Comparison of ENCODE assay signal across 13 cellular contexts in genomic region chr1:46175243-46175642, GRCh38. TPM values are rescaled to one million over a fixed set of nuclear protein-coding genes. Genes with fewer than 3 reads are reported as not detected.
DNase-seq lines count a peak whose midpoint lies in the region; ATAC-seq, FAIRE-seq and TF ChIP-seq lines count a peak whose summit lies in the region.
"Had no signal": no experiment of that assay in that cellular context is flagged by ENCODE, and none has a peak within 500 bp of the region (broad histone marks: within the 10 kb centered on the region; RNA-seq: fewer than 3 reads in every experiment).

No MANE protein-coding gene starts in this region.

- H3K4me1 ChIP-seq in GM12878 (ENCODE audit: control insufficient read depth, insufficient read depth, low read length) (peaks cover 6% of the 10 kb centered on the region), mesendoderm (ENCODE audit: control insufficient read depth, low read depth, low read length) (peaks cover 13% of the 10 kb centered on the region), tibial artery (peaks cover 0 to 47% (median 29%) of the 10 kb centered on the region in 4 donors), trophoblast cell (ENCODE audit: control insufficient read depth in 1 of 2, insufficient read depth in 2 of 2, low read length in 2 of 2) (peaks cover 24 to 25% of the 10 kb centered on the region in 2 experiments)

- H3K4me2 ChIP-seq in GM12878 (ENCODE audit: control insufficient read depth, insufficient read depth) = no peak overlapping the region
- H3K4me2 ChIP-seq in mesendoderm (ENCODE audit: low read length) = no peak overlapping the region
- H3K4me2 ChIP-seq in trophoblast cell (ENCODE audit: low read length) = no peak overlapping the region

- H3K36me3 Mint-ChIP-seq in activated naive CD4-positive, alpha-beta T cell treated with anti-CD3 and anti-CD28 coated beads for 36 hours (ENCODE audit: low read depth) = no peaks in the 10 kb centered on the region

- peak; percentile 14 for DNase-seq in activated naive CD4-positive, alpha-beta T cell treated with anti-CD3 and anti-CD28 coated beads for 36 hours
- no peak for DNase-seq in activated naive CD4-positive, alpha-beta T cell treated with Interleukin-2 at 50 U/mL for 16 hours
- DNase-seq in GM12878 (ENCODE audit: low read depth, low spot score) = no peak
- DNase-seq in mesendoderm = peak; percentile 49
- DNase-seq in tibial artery = no peak
- no peak for DNase-seq in activated gamma-delta T cell treated with Interleukin-2 at 50 U/mL for 16 hours
- DNase-seq in trophoblast cell = no peak
- DNase-seq: activated CD4-positive, alpha-beta T cell treated with anti-CD3 and anti-CD28 coated beads for 1 hour; DMS153; mucosa of descending colon; retina had no signal

- intact Hi-C loops in activated naive CD4-positive, alpha-beta T cell treated with anti-CD3 and anti-CD28 coated beads for 36 hours (cut with micrococcal nuclease) = loop anchor here (5.0 kb wide), 1 partner anchor 663 kb away; no protein-coding TSS in a partner anchor
- intact Hi-C loops in GM12878 (cut with micrococcal nuclease; ENCODE audit: unreplicated experiment) = no loop called here
- intact Hi-C loops in tibial artery (cut with DNase I; ENCODE audit: low total_unique reads) = loop anchor here (2.0 kb wide), 1 partner anchor 42 kb away; the partner anchor contains the start of gene PIK3R3

- TF ChIP-seq EP300 in GM12878 (IDR thresholded peaks at IDR 0.05; ENCODE audit: borderline replicate concordance in 1 of 2, control insufficient read depth in 1 of 2, low read depth in 2 of 2, low read length in 2 of 2) = no peak

- no peak overlapping the region for H3K14ac ChIP-seq in trophoblast cell (ENCODE audit: low read length)

- TF ChIP-seq POLR2A in GM12878 (IDR thresholded peaks at IDR 0.05; ENCODE audit: low read depth, low read length) = no peak

- H2BK5ac ChIP-seq in mesendoderm (ENCODE audit: low read length) = no peak overlapping the region
- no peak overlapping the region for H2BK5ac ChIP-seq in trophoblast cell (ENCODE audit: low read depth, low read length, poor library complexity)

- CTCF ChIA-PET in activated naive CD4-positive, alpha-beta T cell treated with anti-CD3 and anti-CD28 coated beads for 36 hours (lab: Charles Lee) = no interaction called here
- CTCF ChIA-PET in GM12878 (lab: Yijun Ruan, JAX) = interaction anchor here (0.7 to 17.5 kb wide), 7 partner anchors 8 to 138 kb away, joined by 3 to 293 read pairs (median 4); no protein-coding TSS in a partner anchor

- no peak overlapping the region for H2BK15ac ChIP-seq in mesendoderm (replicated peaks; ENCODE audit: low read depth)

- H3K56ac ChIP-seq in mesendoderm (ENCODE audit: low read length) = no peak overlapping the region

- H4K20me1 ChIP-seq in GM12878 (ENCODE audit: control insufficient read depth, insufficient read depth) = no peaks in the 10 kb centered on the region

- H3K9me3 Mint-ChIP-seq in activated naive CD4-positive, alpha-beta T cell treated with anti-CD3 and anti-CD28 coated beads for 36 hours = no peaks in the 10 kb centered on the region

- H3K4me1 Mint-ChIP-seq in activated naive CD4-positive, alpha-beta T cell treated with anti-CD3 and anti-CD28 coated beads for 36 hours (ENCODE audit: low read depth) = no peaks in the 10 kb centered on the region

- H4K8ac ChIP-seq in mesendoderm (ENCODE audit: low read depth, low read length) (no peak overlapping the region), trophoblast cell (ENCODE audit: low read depth, low read length) (no peak overlapping the region)

- H3K27me3 Mint-ChIP-seq in activated naive CD4-positive, alpha-beta T cell treated with anti-CD3 and anti-CD28 coated beads for 36 hours (ENCODE audit: low read depth) = no peaks in the 10 kb centered on the region

- no peak overlapping the region for H2BK12ac ChIP-seq in trophoblast cell (ENCODE audit: low read length)

- H3K9ac ChIP-seq in GM12878 (ENCODE audit: control insufficient read depth, insufficient read depth, low read length) (no peak overlapping the region), mesendoderm (ENCODE audit: low read length) (no peak overlapping the region), trophoblast cell (ENCODE audit: low read length) (no peak overlapping the region)

- POLR2A ChIA-PET in GM12878 (lab: Charles Lee) = interaction anchor here (0.8 to 1.8 kb wide), 3 partner anchors 10 to 41 kb away, joined by 3 to 7 read pairs (median 5); partner anchors contain the start of gene LURAP1

- in situ Hi-C loops in GM12878 (cut with MboI) = loop anchor here (5.0 kb wide), 2 partner anchors 52 to 138 kb away; no protein-coding TSS in a partner anchor

- no peak overlapping the region for H3K4me3 Mint-ChIP-seq in activated naive CD4-positive, alpha-beta T cell treated with anti-CD3 and anti-CD28 coated beads for 36 hours

- ATAC-seq in GM12878 (0 out of 3 replicates have a peak, but pooled peaks have one; percentile 9), HG02763 (IDR thresholded peaks at IDR 0.05; ENCODE audit: unreplicated experiment) (no peak)
- ATAC-seq: mucosa of descending colon had no signal

- H3K27me3 ChIP-seq in GM12878 (replicated peaks in 1 of 2; ENCODE audit: control insufficient read depth in 2 of 2, insufficient read depth in 2 of 2, low read length in 1 of 2) (no peaks in the 10 kb centered on the region; a peak in 1 of 4 replicates), mesendoderm (ENCODE audit: insufficient read depth, low read length, poor library complexity) (no peaks in the 10 kb centered on the region), tibial artery (no peaks in the 10 kb centered on the region), trophoblast cell (ENCODE audit: insufficient read depth, low read length) (no peaks in the 10 kb centered on the region)

- H3K27ac Mint-ChIP-seq in activated naive CD4-positive, alpha-beta T cell treated with anti-CD3 and anti-CD28 coated beads for 36 hours = no peak overlapping the region

- no peak for TF ChIP-seq CTCF in GM12878 (IDR thresholded peaks at IDR 0.05 in 2 of 3, conservative IDR thresholded peaks at IDR 0.05 in 1 of 3; ENCODE audit: control insufficient read depth in 2 of 3, extremely low read depth in 1 of 3, insufficient read depth in 1 of 3, low read depth in 3 of 3, low read length in 3 of 3)
- TF ChIP-seq CTCF in tibial artery (IDR thresholded peaks at IDR 0.05) = no peak

- BruUV-seq in GM12878 (replicated peaks; lab: Mats Ljungman, UMichigan) = no TSS peak

- 37% methylated on average over 3 of the region's 3 CpGs for WGBS in GM12878 (ENCODE audit: insufficient coverage, insufficient replicate concordance, low lambda C conversion rate, missing lambda C conversion rate)
- no CpG with 5 or more reads among the region's 3 CpGs for WGBS in mesendoderm (ENCODE audit: extremely low coverage, insufficient coverage, low lambda C conversion rate)
- no CpG with 5 or more reads among the region's 3 CpGs for WGBS in trophoblast cell (ENCODE audit: extremely low coverage, insufficient coverage, insufficient read length)

- H3K79me2 ChIP-seq in GM12878 (ENCODE audit: control insufficient read depth, insufficient read depth, low read length) (no peaks in the 10 kb centered on the region), mesendoderm (ENCODE audit: control insufficient read depth, insufficient read depth, low read length) (no peaks in the 10 kb centered on the region), trophoblast cell (ENCODE audit: control insufficient read depth, insufficient read depth, low read length, poor library complexity) (peaks cover 4% of the 10 kb centered on the region)

- H3K18ac ChIP-seq in mesendoderm (ENCODE audit: low read length) = peak overlapping the region; percentile 9
- no peak overlapping the region for H3K18ac ChIP-seq in trophoblast cell (ENCODE audit: low read length)

- H3K79me1 ChIP-seq in mesendoderm (ENCODE audit: low read length) (no peaks in the 10 kb centered on the region), trophoblast cell (ENCODE audit: low read length) (peaks cover 8% of the 10 kb centered on the region)

- H3K27ac ChIP-seq in GM12878 (ENCODE audit: control insufficient read depth, insufficient read depth) = no peak overlapping the region
- no peak overlapping the region for H3K27ac ChIP-seq in mesendoderm (ENCODE audit: low read depth, low read length)
- peak overlapping the region; percentile 71 to 78 for H3K27ac ChIP-seq in tibial artery
- no peak overlapping the region for H3K27ac ChIP-seq in trophoblast cell (ENCODE audit: low read depth, low read length)

- RAD21 ChIA-PET in GM12878 (lab: Charles Lee; ENCODE audit: unreplicated experiment) = interaction anchor here (1.1 to 2.0 kb wide), 5 partner anchors 8 to 139 kb away, joined by 3 to 9 read pairs (median 5); no protein-coding TSS in a partner anchor

- FAIRE-seq in GM12878 (lab: Jason Lieb, UNC) = no peak
- FAIRE-seq: bronchial epithelial cell had no signal

- no peak overlapping the region for H3K4me3 ChIP-seq in GM12878
- H3K4me3 ChIP-seq in mesendoderm (ENCODE audit: low read length) = no peak overlapping the region
- H3K4me3 ChIP-seq in tibial artery = no peak overlapping the region
- no peak overlapping the region for H3K4me3 ChIP-seq in trophoblast cell (ENCODE audit: low read depth, low read length)
- H3K4me3 ChIP-seq: mucosa of descending colon had no signal

- H3K9me3 ChIP-seq in GM12878 (replicated peaks; ENCODE audit: control insufficient read depth, insufficient read depth, low read length) = no peaks in the 10 kb centered on the region
- no peaks in the 10 kb centered on the region for H3K9me3 ChIP-seq in tibial artery
- no peaks in the 10 kb centered on the region for H3K9me3 ChIP-seq in trophoblast cell (ENCODE audit: insufficient read depth, low read depth, low read length)
- H3K9me3 ChIP-seq: mucosa of descending colon had no signal

- TF ChIP-seq RAD21 in GM12878 (IDR thresholded peaks at IDR 0.05; ENCODE audit: insufficient read depth, low read depth, low read length) = no peak

- H3K23ac ChIP-seq in mesendoderm (ENCODE audit: low read length) (no peak overlapping the region), trophoblast cell (ENCODE audit: low read length) (no peak overlapping the region)

- SMC1A ChIA-PET in GM12878 (lab: Charles Lee; ENCODE audit: uncharacterized antibody, unreplicated experiment) = interaction anchor here (1.0 to 8.0 kb wide), 9 partner anchors 11 to 138 kb away, joined by 3 to 50 read pairs (median 5); no protein-coding TSS in a partner anchor

- H3K4ac ChIP-seq in mesendoderm (ENCODE audit: low read depth, low read length) (no peak overlapping the region), trophoblast cell (ENCODE audit: low read depth, low read length) (no peak overlapping the region)

- no peaks in the 10 kb centered on the region for H3K36me3 ChIP-seq in GM12878 (ENCODE audit: control insufficient read depth in 2 of 2, insufficient read depth in 2 of 2, low read length in 1 of 2)
- H3K36me3 ChIP-seq in mesendoderm (ENCODE audit: control insufficient read depth, insufficient read depth, low read length) = no peaks in the 10 kb centered on the region
- no peaks in the 10 kb centered on the region for H3K36me3 ChIP-seq in tibial artery
- H3K36me3 ChIP-seq in trophoblast cell (ENCODE audit: control insufficient read depth in 1 of 2, insufficient read depth in 2 of 2, low read length in 2 of 2) = no peaks in the 10 kb centered on the region

- H2BK120ac ChIP-seq in mesendoderm (ENCODE audit: low read depth, low read length) (no peak overlapping the region), trophoblast cell (ENCODE audit: insufficient read depth, low read length, poor library complexity) (no peak overlapping the region)

- H4K12ac ChIP-seq in trophoblast cell (ENCODE audit: low read depth, low read length) = no peak overlapping the region

- no peak overlapping the region for H2AFZ ChIP-seq in GM12878 (ENCODE audit: control insufficient read depth, low read depth, low read length)
- no peak overlapping the region for H2AFZ ChIP-seq in trophoblast cell (ENCODE audit: insufficient read depth, low read length, poor library complexity)

- no peak overlapping the region for H4K5ac ChIP-seq in mesendoderm (ENCODE audit: low read length)

- no peak overlapping the region for H2AK5ac ChIP-seq in mesendoderm (ENCODE audit: low read length)
- H2AK5ac ChIP-seq in trophoblast cell (ENCODE audit: low read length) = no peak overlapping the region

- no peak overlapping the region for H4K91ac ChIP-seq in trophoblast cell (ENCODE audit: low read depth, low read length)

RNA-seq across cellular contexts. Expression of gene TSPAN1, which starts 0.4 kb away (rescaled TPM):
- not detected for total RNA-seq in activated naive CD4-positive, alpha-beta T cell treated with anti-CD3 and anti-CD28 coated beads for 36 hours
- total RNA-seq in GM12878 (2013; cell fraction: nucleolus; rRNA removed) = not detected in 2 replicates
- total RNA-seq in GM12878 (2014; rRNA removed) = 0.23 and 0.27 TPM in 2 replicates
- not detected in 2 replicates for total RNA-seq in GM12878 (2014; rRNA removed; fragmentation: Illumina TruSeq; extraction: Trizol)
- total RNA-seq in GM12878 (2021) = 0.18 and 0.61 TPM in 2 replicates
- polyA plus RNA-seq in GM12878 (2011; ENCODE audit: low read depth) = not detected
- 0.08 and 0.16 TPM in 2 replicates for polyA plus RNA-seq in GM12878 (2011; rRNA removed)
- 0.32 and 0.43 TPM in 2 replicates for polyA plus RNA-seq in GM12878 (2011; cell fraction: cytosol; rRNA removed)
- polyA plus RNA-seq in GM12878 (2011; cell fraction: nucleus; rRNA removed) = 0.18 and 0.34 TPM in 2 replicates
- polyA plus RNA-seq in GM12878 (2012) = 0.08 and 0.19 TPM in 2 replicates
- polyA plus RNA-seq in GM12878 (2014; fragmentation: Illumina TruSeq; extraction: Trizol) = 0.29 TPM in 1 of 2 replicates, not detected in the other
- polyA plus RNA-seq in GM12878 (2014; fragmentation: Nextera tagmentation; extraction: Ambion mirVana) = under 1 TPM in 1 of 2 experiments, not detected in 1; 0.24 TPM
- polyA plus RNA-seq in GM12878 (2014; rRNA removed) = 0.09 TPM in 1 of 2 replicates, not detected in the other
- polyA plus RNA-seq in GM12878 (2016; fragmentation: Nextera tagmentation; extraction: Ambion mirVana) = not detected
- polyA minus RNA-seq in GM12878 (2011; rRNA and poly(A)+ RNA removed) = not detected in 2 replicates
- polyA minus RNA-seq in GM12878 (2011; cell fraction: cytosol; rRNA and poly(A)+ RNA removed) = not detected in 2 replicates
- 0.36 and 0.77 TPM in 2 replicates for polyA minus RNA-seq in GM12878 (2011; cell fraction: nucleus; rRNA and poly(A)+ RNA removed)
- polyA plus RNA-seq in mesendoderm (2013, experiment 1 of 2) = not detected
- not detected for polyA plus RNA-seq in mesendoderm (2013, experiment 2 of 2)
- polyA plus RNA-seq in trophoblast cell (2013) = 0.81 and 1.1 TPM in 2 replicates

RNA-seq across cellular contexts. Expression of gene P3R3URF, which starts 1.0 kb away (rescaled TPM):
- total RNA-seq in activated naive CD4-positive, alpha-beta T cell treated with anti-CD3 and anti-CD28 coated beads for 36 hours = not detected
- total RNA-seq in GM12878 (2013; cell fraction: nucleolus; rRNA removed) = not detected in 2 replicates
- not detected in 2 replicates for total RNA-seq in GM12878 (2014; rRNA removed)
- total RNA-seq in GM12878 (2014; rRNA removed; fragmentation: Illumina TruSeq; extraction: Trizol) = not detected in 2 replicates
- not detected in 2 replicates for total RNA-seq in GM12878 (2021)
- polyA plus RNA-seq in GM12878 (2011; ENCODE audit: low read depth) = not detected
- polyA plus RNA-seq in GM12878 (2011; rRNA removed) = not detected in 2 replicates
- not detected in 2 replicates for polyA plus RNA-seq in GM12878 (2011; cell fraction: cytosol; rRNA removed)
- not detected in 2 replicates for polyA plus RNA-seq in GM12878 (2011; cell fraction: nucleus; rRNA removed)
- polyA plus RNA-seq in GM12878 (2012) = not detected in 2 replicates
- polyA plus RNA-seq in GM12878 (2014; fragmentation: Illumina TruSeq; extraction: Trizol) = not detected in 2 replicates
- not detected for polyA plus RNA-seq in GM12878 (2014; fragmentation: Nextera tagmentation; extraction: Ambion mirVana)
- not detected in 2 replicates for polyA plus RNA-seq in GM12878 (2014; rRNA removed)
- polyA plus RNA-seq in GM12878 (2016; fragmentation: Nextera tagmentation; extraction: Ambion mirVana) = not detected
- polyA minus RNA-seq in GM12878 (2011; rRNA and poly(A)+ RNA removed) = not detected in 2 replicates
- not detected in 2 replicates for polyA minus RNA-seq in GM12878 (2011; cell fraction: cytosol; rRNA and poly(A)+ RNA removed)
- not detected in 2 replicates for polyA minus RNA-seq in GM12878 (2011; cell fraction: nucleus; rRNA and poly(A)+ RNA removed)
- polyA plus RNA-seq in mesendoderm (2013, experiment 1 of 2) = not detected
- not detected for polyA plus RNA-seq in mesendoderm (2013, experiment 2 of 2)
- polyA plus RNA-seq in trophoblast cell (2013) = not detected in 2 replicates
- total RNA-seq: bronchial epithelial cell, mucosa of descending colon had no signal

RNA-seq across cellular contexts. Expression of gene POMGNT1, which starts 23.0 kb away (rescaled TPM):
- total RNA-seq in activated naive CD4-positive, alpha-beta T cell treated with anti-CD3 and anti-CD28 coated beads for 36 hours = 10 to 100 TPM; 32.4 to 32.9 TPM
- 61.8 and 62.1 TPM in 2 replicates for total RNA-seq in GM12878 (2013; cell fraction: nucleolus; rRNA removed)
- total RNA-seq in GM12878 (2014; rRNA removed) (25.5 and 29.0 TPM in 2 replicates), GM12878 (2014; rRNA removed; fragmentation: Illumina TruSeq; extraction: Trizol) (23.4 and 24.7 TPM in 2 replicates), GM12878 (2021) (34.5 and 36.0 TPM in 2 replicates)
- polyA plus RNA-seq in GM12878 (2011; ENCODE audit: low read depth) = 7.1 TPM
- polyA plus RNA-seq in GM12878 (2011; rRNA removed) (21.7 and 30.0 TPM in 2 replicates), GM12878 (2014; fragmentation: Illumina TruSeq; extraction: Trizol) (16.0 and 25.2 TPM in 2 replicates), GM12878 (2014; fragmentation: Nextera tagmentation; extraction: Ambion mirVana) (10 to 100 TPM in 1 of 2 experiments, 1 to 10 TPM in 1; 8.6 to 29.0 TPM), GM12878 (2014; rRNA removed) (30.4 and 32.5 TPM in 2 replicates), GM12878 (2016; fragmentation: Nextera tagmentation; extraction: Ambion mirVana) (10 to 100 TPM; 32.6 to 35.2 TPM)
- 30.6 and 38.4 TPM in 2 replicates for polyA plus RNA-seq in GM12878 (2011; cell fraction: cytosol; rRNA removed)
- 80.7 and 94.3 TPM in 2 replicates for polyA plus RNA-seq in GM12878 (2011; cell fraction: nucleus; rRNA removed)
- 17.8 and 18.0 TPM in 2 replicates for polyA plus RNA-seq in GM12878 (2012)
- polyA minus RNA-seq in GM12878 (2011; rRNA and poly(A)+ RNA removed) = 24.7 and 34.4 TPM in 2 replicates
- polyA minus RNA-seq in GM12878 (2011; cell fraction: cytosol; rRNA and poly(A)+ RNA removed) = 11.0 and 12.3 TPM in 2 replicates
- 20.6 and 26.1 TPM in 2 replicates for polyA minus RNA-seq in GM12878 (2011; cell fraction: nucleus; rRNA and poly(A)+ RNA removed)
- polyA plus RNA-seq in mesendoderm (2013, experiment 1 of 2) = 38.0 TPM
- polyA plus RNA-seq in mesendoderm (2013, experiment 2 of 2) = 38.1 TPM
- polyA plus RNA-seq in trophoblast cell (2013) = 52.7 and 55.9 TPM in 2 replicates

RNA-seq across cellular contexts. Expression of gene LURAP1, which starts 27.9 kb away (rescaled TPM):
- total RNA-seq in activated naive CD4-positive, alpha-beta T cell treated with anti-CD3 and anti-CD28 coated beads for 36 hours = under 1 TPM; 0.21 to 0.25 TPM
- total RNA-seq in GM12878 (2013; cell fraction: nucleolus; rRNA removed) = not detected in 2 replicates
- total RNA-seq in GM12878 (2014; rRNA removed) = 0.22 and 0.40 TPM in 2 replicates
- total RNA-seq in GM12878 (2014; rRNA removed; fragmentation: Illumina TruSeq; extraction: Trizol) = 0.13 and 0.18 TPM in 2 replicates
- 0.24 and 0.41 TPM in 2 replicates for total RNA-seq in GM12878 (2021)
- polyA plus RNA-seq in GM12878 (2011; ENCODE audit: low read depth) = not detected
- 0.03 TPM in 1 of 2 replicates, not detected in the other for polyA plus RNA-seq in GM12878 (2011; rRNA removed)
- polyA plus RNA-seq in GM12878 (2011; cell fraction: cytosol; rRNA removed) = 0.05 TPM in 1 of 2 replicates, not detected in the other
- polyA plus RNA-seq in GM12878 (2011; cell fraction: nucleus; rRNA removed) = 0.09 TPM in 1 of 2 replicates, not detected in the other
- polyA plus RNA-seq in GM12878 (2012) = 0.07 TPM in 1 of 2 replicates, not detected in the other
- 0.06 and 0.24 TPM in 2 replicates for polyA plus RNA-seq in GM12878 (2014; fragmentation: Illumina TruSeq; extraction: Trizol)
- polyA plus RNA-seq in GM12878 (2014; fragmentation: Nextera tagmentation; extraction: Ambion mirVana) = under 1 TPM; 0.03 to 0.05 TPM
- polyA plus RNA-seq in GM12878 (2014; rRNA removed) = 0.20 and 0.50 TPM in 2 replicates
- under 1 TPM; 0.09 to 0.19 TPM for polyA plus RNA-seq in GM12878 (2016; fragmentation: Nextera tagmentation; extraction: Ambion mirVana)
- polyA minus RNA-seq in GM12878 (2011; rRNA and poly(A)+ RNA removed) = not detected in 2 replicates
- polyA minus RNA-seq in GM12878 (2011; cell fraction: cytosol; rRNA and poly(A)+ RNA removed) = not detected in 2 replicates
- polyA minus RNA-seq in GM12878 (2011; cell fraction: nucleus; rRNA and poly(A)+ RNA removed) = not detected in 2 replicates
- polyA plus RNA-seq in mesendoderm (2013, experiment 1 of 2) = 1.2 TPM
- 1.1 TPM for polyA plus RNA-seq in mesendoderm (2013, experiment 2 of 2)
- polyA plus RNA-seq in trophoblast cell (2013) = 1.6 and 1.7 TPM in 2 replicates

RNA-seq across cellular contexts. Expression of gene PIK3R3, which starts 42.8 kb away (rescaled TPM):
- under 1 TPM; 0.45 to 0.49 TPM for total RNA-seq in activated naive CD4-positive, alpha-beta T cell treated with anti-CD3 and anti-CD28 coated beads for 36 hours
- total RNA-seq in GM12878 (2013; cell fraction: nucleolus; rRNA removed) = 13.1 and 13.7 TPM in 2 replicates
- 17.5 and 18.8 TPM in 2 replicates for total RNA-seq in GM12878 (2014; rRNA removed)
- total RNA-seq in GM12878 (2014; rRNA removed; fragmentation: Illumina TruSeq; extraction: Trizol) = 20.7 and 21.6 TPM in 2 replicates
- total RNA-seq in GM12878 (2021) = 24.6 and 27.0 TPM in 2 replicates
- polyA plus RNA-seq in GM12878 (2011; ENCODE audit: low read depth) = 4.1 TPM
- 18.2 and 28.3 TPM in 2 replicates for polyA plus RNA-seq in GM12878 (2011; rRNA removed)
- polyA plus RNA-seq in GM12878 (2011; cell fraction: cytosol; rRNA removed) = 11.8 and 12.6 TPM in 2 replicates
- 9.0 and 11.0 TPM in 2 replicates for polyA plus RNA-seq in GM12878 (2011; cell fraction: nucleus; rRNA removed)
- 5.6 and 5.7 TPM in 2 replicates for polyA plus RNA-seq in GM12878 (2012)
- 21.4 and 29.7 TPM in 2 replicates for polyA plus RNA-seq in GM12878 (2014; fragmentation: Illumina TruSeq; extraction: Trizol)
- polyA plus RNA-seq in GM12878 (2014; fragmentation: Nextera tagmentation; extraction: Ambion mirVana) = 1 to 10 TPM; 4.8 to 7.4 TPM
- polyA plus RNA-seq in GM12878 (2014; rRNA removed) = 15.2 and 15.3 TPM in 2 replicates
- 10 to 100 TPM; 22.5 to 24.7 TPM for polyA plus RNA-seq in GM12878 (2016; fragmentation: Nextera tagmentation; extraction: Ambion mirVana)
- polyA minus RNA-seq in GM12878 (2011; rRNA and poly(A)+ RNA removed) = 23.2 and 31.1 TPM in 2 replicates
- polyA minus RNA-seq in GM12878 (2011; cell fraction: cytosol; rRNA and poly(A)+ RNA removed) = 9.0 and 12.0 TPM in 2 replicates
- 7.3 and 12.7 TPM in 2 replicates for polyA minus RNA-seq in GM12878 (2011; cell fraction: nucleus; rRNA and poly(A)+ RNA removed)
- 6.0 TPM for polyA plus RNA-seq in mesendoderm (2013, experiment 1 of 2)
- polyA plus RNA-seq in mesendoderm (2013, experiment 2 of 2) = 6.2 TPM
- polyA plus RNA-seq in trophoblast cell (2013) = 5.2 and 5.6 TPM in 2 replicates

Comparison
In these comparisons a context has a peak if more than half of its experiments do, and no peak if none do; other contexts are left out.
1. DNase-seq: peak in activated naive CD4-positive, alpha-beta T cell treated with anti-CD3 and anti-CD28 coated beads for 36 hours (single experiment) and mesendoderm (single experiment); none in activated naive CD4-positive, alpha-beta T cell treated with Interleukin-2 at 50 U/mL for 16 hours (single experiment), GM12878 (single experiment), tibial artery (0 of 2), activated gamma-delta T cell treated with Interleukin-2 at 50 U/mL for 16 hours (single experiment) and trophoblast cell (0 of 2).
2. H3K27ac ChIP-seq: peak in tibial artery (2 of 2); none in GM12878 (single experiment), mesendoderm (single experiment) and trophoblast cell (single experiment).